In genomic region chr2:213241817-213242216, GRCh38 we compare ENCODE assay signal across 20 cellular contexts. TPM values are rescaled to one million over a fixed set of nuclear protein-coding genes. Genes with fewer than 3 reads are reported as not detected.
DNase-seq lines count a peak whose midpoint lies in the region; ATAC-seq, FAIRE-seq and TF ChIP-seq lines count a peak whose summit lies in the region.
"Had no signal": no experiment of that assay in that cellular context is flagged by ENCODE, and none has a peak within 500 bp of the region (broad histone marks: within the 10 kb centered on the region; RNA-seq: fewer than 3 reads in every experiment).

No MANE protein-coding gene starts in this region.

- H3K79me2 ChIP-seq in Loucy (ENCODE audit: insufficient read depth, low read length) (peaks cover 67% of the 10 kb centered on the region), GM12878 (ENCODE audit: control insufficient read depth, insufficient read depth, low read length) (peaks cover 63% of the 10 kb centered on the region)

- ATAC-seq in natural killer cell treated with Interleukin-12 subunit alpha and Interleukin-12 subunit beta and Interleukin-15 and Interleukin-18, amount 100 ng/mL, for 72 hours, result no peak
- ATAC-seq in natural killer cell, result no peak
- peak; percentile 4 for ATAC-seq in GM12878
- ATAC-seq in HG02973 (IDR thresholded peaks at IDR 0.05; ENCODE audit: unreplicated experiment), result no peak

- H3K36me3 Mint-ChIP-seq in natural killer cell treated with Interleukin-12 subunit alpha and Interleukin-12 subunit beta and Interleukin-15 and Interleukin-18, amount 100 ng/mL, for 72 hours, result no peaks in the 10 kb centered on the region
- H3K36me3 Mint-ChIP-seq in natural killer cell, result no peaks in the 10 kb centered on the region
- H3K36me3 Mint-ChIP-seq: brain had no signal

- no peaks in the 10 kb centered on the region for H4K20me1 ChIP-seq in Loucy (ENCODE audit: insufficient read depth, low read length, poor library complexity, severe bottlenecking)
- no peaks in the 10 kb centered on the region for H4K20me1 ChIP-seq in GM12878 (ENCODE audit: control insufficient read depth, insufficient read depth)

- DNase-seq in natural killer cell treated with Interleukin-12 subunit alpha and Interleukin-12 subunit beta and Interleukin-15 and Interleukin-18, amount 100 ng/mL, for 72 hours (ENCODE audit: low spot score), result no peak
- DNase-seq in natural killer cell (no peak), GM12878 (ENCODE audit: low read depth, low spot score) (no peak), GM13976 (ENCODE audit: low spot score) (no peak), GM19240 (ENCODE audit: insufficient read length, low spot score) (no peak)
- DNase-seq in stimulated activated CD4-positive, alpha-beta T cell treated with anti-CD3 and anti-CD28 coated beads, Interleukin-1b, Interleukin-23, amount 100 ng/mL, for 48 hours, result no peak
- DNase-seq: activated CD4-positive, alpha-beta T cell treated with anti-CD3 and anti-CD28 coated beads for 4 hours; activated effector memory CD4-positive, alpha-beta T cell treated with Interleukin-2 at 50 U/mL for 16 hours; GOT3; head of caudate nucleus; KG1; NCI-H187 treated with DMSO at 0.1 percent for 48 hours; NCI-H69; small intestine; stimulated activated CD4-positive, alpha-beta T cell treated with anti-CD3 and anti-CD28 coated beads, Interleukin-2, amount 100 ng/mL, for 24 hours; substantia nigra had no signal

- H3K4me2 ChIP-seq in Loucy (ENCODE audit: low read depth, low read length, poor library complexity, severe bottlenecking), result peak overlapping the region; percentile 65
- H3K4me2 ChIP-seq in GM12878 (ENCODE audit: control insufficient read depth, insufficient read depth), result peak overlapping the region; percentile 64

- no peak for TF ChIP-seq RAD21 in GM12878 (IDR thresholded peaks at IDR 0.05; ENCODE audit: insufficient read depth, low read depth, low read length)

- no peaks in the 10 kb centered on the region for H3K4me1 Mint-ChIP-seq in natural killer cell treated with Interleukin-12 subunit alpha and Interleukin-12 subunit beta and Interleukin-15 and Interleukin-18, amount 100 ng/mL, for 72 hours (ENCODE audit: low read depth in 2 of 2)
- H3K4me1 Mint-ChIP-seq in natural killer cell, result no peaks in the 10 kb centered on the region

- H3K4me3 ChIP-seq in Loucy (ENCODE audit: low read length, poor library complexity, severe bottlenecking) (no peak overlapping the region), GM12878 (peak overlapping the region; percentile 47; the same call in 1 of the 2 replicates)
- H3K4me3 ChIP-seq: lung had no signal

- no peak for TF ChIP-seq EP300 in GM12878 (IDR thresholded peaks at IDR 0.05; ENCODE audit: borderline replicate concordance in 1 of 2, control insufficient read depth in 1 of 2, low read depth in 2 of 2, low read length in 2 of 2)

- POLR2A ChIA-PET in GM12878 (lab: Charles Lee), result interaction anchor here (0.9 to 13.8 kb wide), 8 partner anchors 9 to 226 kb away, joined by 3 to 232 read pairs (median 7); partner anchors contain the start of gene IKZF2

- no peaks in the 10 kb centered on the region for H3K9me2 ChIP-seq in Loucy (replicated peaks; ENCODE audit: low read depth, low read length)

- H3K9me3 ChIP-seq in Loucy (ENCODE audit: insufficient read depth, low read depth, low read length) (no peaks in the 10 kb centered on the region), GM12878 (replicated peaks; ENCODE audit: control insufficient read depth, insufficient read depth, low read length) (no peaks in the 10 kb centered on the region; the same call in 2 of the 3 replicates)

- peak overlapping the region; percentile 13 for H3K4me3 Mint-ChIP-seq in natural killer cell treated with Interleukin-12 subunit alpha and Interleukin-12 subunit beta and Interleukin-15 and Interleukin-18, amount 100 ng/mL, for 72 hours
- no peak overlapping the region for H3K4me3 Mint-ChIP-seq in natural killer cell
- H3K4me3 Mint-ChIP-seq: brain had no signal

- CTCF ChIA-PET in GM12878 (lab: Yijun Ruan, JAX), result interaction anchor here (0.7 to 4.8 kb wide), 11 partner anchors 8 to 555 kb away, joined by 3 to 29 read pairs (median 5); partner anchors contain the start of gene IKZF2

- no TSS peak for BruUV-seq in GM12878 (replicated peaks; lab: Mats Ljungman, UMichigan)

- no peak overlapping the region for H3K27ac Mint-ChIP-seq in natural killer cell treated with Interleukin-12 subunit alpha and Interleukin-12 subunit beta and Interleukin-15 and Interleukin-18, amount 100 ng/mL, for 72 hours
- no peak overlapping the region for H3K27ac Mint-ChIP-seq in natural killer cell
- H3K27ac Mint-ChIP-seq: brain had no signal

- RAD21 ChIA-PET in GM12878 (lab: Charles Lee; ENCODE audit: unreplicated experiment), result interaction anchor here (0.6 to 15.7 kb wide), 10 partner anchors 7 to 228 kb away, joined by 3 to 540 read pairs (median 14); partner anchors contain the start of genes IKZF2 and SPAG16

- H3K9ac ChIP-seq in Loucy (ENCODE audit: low read depth, low read length, poor library complexity, severe bottlenecking), result peak overlapping the region; percentile 74
- H3K9ac ChIP-seq in GM12878 (ENCODE audit: control insufficient read depth, insufficient read depth, low read length), result peak overlapping the region; percentile 49; the same call in 1 of the 2 replicates

- no peak for TF ChIP-seq CTCF in natural killer cell (IDR thresholded peaks at IDR 0.05)
- TF ChIP-seq CTCF in Loucy (conservative IDR thresholded peaks at IDR 0.05; ENCODE audit: low read length), result no peak
- no peak for TF ChIP-seq CTCF in GM12878 (IDR thresholded peaks at IDR 0.05 in 2 of 3, conservative IDR thresholded peaks at IDR 0.05 in 1 of 3; ENCODE audit: control insufficient read depth in 2 of 3, extremely low read depth in 1 of 3, insufficient read depth in 1 of 3, low read depth in 3 of 3, low read length in 3 of 3)
- no peak for TF ChIP-seq CTCF in GM13976 (IDR thresholded peaks at IDR 0.05; ENCODE audit: borderline replicate concordance, control extremely low read depth, extremely low read depth, insufficient read depth, missing control alignments)

- H2AFZ ChIP-seq in Loucy (ENCODE audit: low read length), result peak overlapping the region; percentile 14
- peak overlapping the region; percentile 20 for H2AFZ ChIP-seq in GM12878 (ENCODE audit: control insufficient read depth, low read depth, low read length)

- H3K27ac ChIP-seq in GM12878 (ENCODE audit: control insufficient read depth, insufficient read depth), result peak overlapping the region; percentile 98

- FAIRE-seq in GM12878 (lab: Jason Lieb, UNC), result no peak
- FAIRE-seq: small intestine had no signal

- intact Hi-C loops in natural killer cell (cut with micrococcal nuclease), result no loop called here
- intact Hi-C loops in GM12878 (cut with micrococcal nuclease; ENCODE audit: unreplicated experiment), result loop anchor here (10.0 kb wide), 1 partner anchor 513 kb away; no protein-coding TSS in a partner anchor

- in situ Hi-C loops in GM12878 (cut with MboI) (loop anchor here (10.0 to 25.0 kb wide), 2 partner anchors 1495 to 1753 kb away; no protein-coding TSS in a partner anchor), GM13976 (cut with MboI; ENCODE audit: low sequenced_read_pairs, unreplicated experiment) (loop anchor here (10.0 kb wide), 1 partner anchor 557 kb away; no protein-coding TSS in a partner anchor)

- H3K36me3 ChIP-seq in Loucy (ENCODE audit: insufficient read depth, low read length) (no peaks in the 10 kb centered on the region), GM12878 (ENCODE audit: control insufficient read depth in 2 of 2, insufficient read depth in 2 of 2, low read length in 1 of 2) (no peaks in the 10 kb centered on the region)

- peaks cover 3 to 6% of the 10 kb centered on the region in 2 donors for H3K27me3 Mint-ChIP-seq in natural killer cell treated with Interleukin-12 subunit alpha and Interleukin-12 subunit beta and Interleukin-15 and Interleukin-18, amount 100 ng/mL, for 72 hours
- peaks cover 4 to 13% of the 10 kb centered on the region in 2 donors for H3K27me3 Mint-ChIP-seq in natural killer cell (ENCODE audit: low read depth in 2 of 2)

- WGBS in GM12878 (ENCODE audit: insufficient coverage, insufficient replicate concordance, low lambda C conversion rate, missing lambda C conversion rate), result 95% methylated on average over 6 of the region's 6 CpGs

- peaks cover 69% of the 10 kb centered on the region for H3K4me1 ChIP-seq in Loucy (ENCODE audit: insufficient read depth, low read length, poor library complexity, severe bottlenecking)
- H3K4me1 ChIP-seq in GM12878 (ENCODE audit: control insufficient read depth, insufficient read depth, low read length), result peaks cover 37% of the 10 kb centered on the region

- H3K9me3 Mint-ChIP-seq in natural killer cell treated with Interleukin-12 subunit alpha and Interleukin-12 subunit beta and Interleukin-15 and Interleukin-18, amount 100 ng/mL, for 72 hours, result no peaks in the 10 kb centered on the region
- H3K9me3 Mint-ChIP-seq in natural killer cell, result no peaks in the 10 kb centered on the region
- H3K9me3 Mint-ChIP-seq: brain had no signal

- H3K27me3 ChIP-seq in Loucy (ENCODE audit: insufficient read depth, low read length, poor library complexity, severe bottlenecking), result no peaks in the 10 kb centered on the region
- no peaks in the 10 kb centered on the region for H3K27me3 ChIP-seq in GM12878 (replicated peaks in 1 of 2; ENCODE audit: control insufficient read depth in 2 of 2, insufficient read depth in 2 of 2, low read length in 1 of 2)

- 0 out of 2 replicates have a peak, but pooled peaks cover 2% of the 10 kb centered on the region for H3F3A ChIP-seq in Loucy (ENCODE audit: low read depth)

- SMC1A ChIA-PET in GM12878 (lab: Charles Lee; ENCODE audit: uncharacterized antibody, unreplicated experiment), result interaction anchor here (0.7 to 15.7 kb wide), 11 partner anchors 9 to 555 kb away, joined by 3 to 467 read pairs (median 4); partner anchors contain the start of gene IKZF2

- TF ChIP-seq POLR2A in GM12878 (IDR thresholded peaks at IDR 0.05; ENCODE audit: low read depth, low read length), result no peak

RNA-seq across cellular contexts. Expression of gene SPAG16, which starts 42.4 kb away (rescaled TPM):
- 1 to 10 TPM; 5.3 to 6.6 TPM for total RNA-seq in natural killer cell treated with Interleukin-12 subunit alpha and Interleukin-12 subunit beta and Interleukin-15 and Interleukin-18, amount 100 ng/mL, for 72 hours
- total RNA-seq in natural killer cell, result 1 to 10 TPM; 3.5 to 5.8 (median 4.0) TPM
- 24.1 and 24.7 TPM in 2 replicates for total RNA-seq in GM12878 (2013; cell fraction: nucleolus; rRNA removed)
- 10.7 and 12.3 TPM in 2 replicates for total RNA-seq in GM12878 (2014; rRNA removed)
- 16.1 and 17.5 TPM in 2 replicates for total RNA-seq in GM12878 (2014; rRNA removed; fragmentation: Illumina TruSeq; extraction: Trizol)
- total RNA-seq in GM12878 (2021), result 9.9 and 13.1 TPM in 2 replicates
- polyA plus RNA-seq in GM12878 (2011; ENCODE audit: low read depth), result 7.7 TPM
- 13.3 and 25.0 TPM in 2 replicates for polyA plus RNA-seq in GM12878 (2011; rRNA removed)
- 7.0 and 8.0 TPM in 2 replicates for polyA plus RNA-seq in GM12878 (2011; cell fraction: cytosol; rRNA removed)
- 4.7 and 6.7 TPM in 2 replicates for polyA plus RNA-seq in GM12878 (2011; cell fraction: nucleus; rRNA removed)
- polyA plus RNA-seq in GM12878 (2012), result 10.8 and 12.7 TPM in 2 replicates
- 18.3 and 18.6 TPM in 2 replicates for polyA plus RNA-seq in GM12878 (2014; fragmentation: Illumina TruSeq; extraction: Trizol)
- 10 to 100 TPM in 1 of 2 experiments, 1 to 10 TPM in 1; 6.0 to 12.8 TPM for polyA plus RNA-seq in GM12878 (2014; fragmentation: Nextera tagmentation; extraction: Ambion mirVana)
- 15.0 and 17.2 TPM in 2 replicates for polyA plus RNA-seq in GM12878 (2014; rRNA removed)
- 10 to 100 TPM; 24.2 to 25.0 TPM for polyA plus RNA-seq in GM12878 (2016; fragmentation: Nextera tagmentation; extraction: Ambion mirVana)
- polyA minus RNA-seq in GM12878 (2011; rRNA and poly(A)+ RNA removed), result 5.1 and 5.3 TPM in 2 replicates
- 4.4 and 5.9 TPM in 2 replicates for polyA minus RNA-seq in GM12878 (2011; cell fraction: cytosol; rRNA and poly(A)+ RNA removed)
- polyA minus RNA-seq in GM12878 (2011; cell fraction: nucleus; rRNA and poly(A)+ RNA removed), result 6.4 and 13.3 TPM in 2 replicates
